In genomic region chr4:181046809-181047208, GRCh38 we compare ENCODE assay signal across 22 cellular contexts.
"Had no signal": no experiment of that assay in that cellular context is flagged by ENCODE, and none has a peak within 500 bp of the region (broad histone marks: within the 10 kb centered on the region; RNA-seq: fewer than 3 reads in every experiment).

No MANE protein-coding gene starts in this region.

- H3K27ac ChIP-seq: adrenal gland, SK-N-MC, WERI-Rb-1 had no signal

- H3K4me1 Mint-ChIP-seq: activated naive CD8-positive, alpha-beta T cell treated with anti-CD3 and anti-CD28 coated beads, Interleukin-2, amount 10 ng/mL, durations not matched to agents 7 days and 5 days; T-cell had no signal

- H3K9me3 Mint-ChIP-seq: activated naive CD8-positive, alpha-beta T cell treated with anti-CD3 and anti-CD28 coated beads, Interleukin-2, amount 10 ng/mL, durations not matched to agents 7 days and 5 days had no signal

- H3K36me3 Mint-ChIP-seq: activated naive CD8-positive, alpha-beta T cell treated with anti-CD3 and anti-CD28 coated beads, Interleukin-2, amount 10 ng/mL, durations not matched to agents 7 days and 5 days; T-cell had no signal

- H3K4me3 ChIP-seq: adrenal gland, SK-N-MC had no signal

- H3K27me3 Mint-ChIP-seq: activated CD8-positive, alpha-beta T cell treated with anti-CD3 and anti-CD28 coated beads for 36 hours; activated naive CD8-positive, alpha-beta T cell treated with anti-CD3 and anti-CD28 coated beads, Interleukin-2, amount 10 ng/mL, durations not matched to agents 7 days and 5 days; T-cell had no signal

- H3K4me1 ChIP-seq: adrenal gland had no signal

- H3K27me3 ChIP-seq: adrenal gland had no signal

- H3K36me3 ChIP-seq: adrenal gland, WERI-Rb-1 had no signal

- DNase-seq: activated CD4-positive, alpha-beta T cell treated with anti-CD3 and anti-CD28 coated beads for 4 hours; activated CD8-positive, alpha-beta memory T cell treated with anti-CD3 and anti-CD28 coated beads, Interleukin-2, amount 50 U/mL, for 48 hours; activated CD8-positive, alpha-beta T cell treated with anti-CD3 and anti-CD28 coated beads for 36 hours; activated naive CD4-positive, alpha-beta T cell treated with anti-CD3 and anti-CD28 coated beads, Interleukin-2, amount 50 U/mL, for 16 hours; activated naive CD8-positive, alpha-beta T cell treated with anti-CD3 and anti-CD28 coated beads, Interleukin-2, amount 10 ng/mL, durations not matched to agents 7 days and 5 days; activated T-cell treated with anti-CD3 and anti-CD28 coated beads, Interleukin-2, amount 50 U/mL, for 1 hour; adrenal gland; anterior cingulate cortex; Karpas-422; NCI-H1105 treated with DMSO at 0.1 percent for 48 hours; NCI-H1436 treated with DMSO at 0.1 percent for 48 hours; NCI-H187; NCI-H2171; NCI-H226; NCI-H526; NCI-H774; OCI-M1; RPMI8226; T-cell; T-helper 2 cell; WERI-Rb-1 had no signal

- H3K9me3 ChIP-seq: adrenal gland had no signal

- H3K27ac Mint-ChIP-seq: activated CD8-positive, alpha-beta T cell treated with anti-CD3 and anti-CD28 coated beads for 36 hours; activated naive CD8-positive, alpha-beta T cell treated with anti-CD3 and anti-CD28 coated beads, Interleukin-2, amount 10 ng/mL, durations not matched to agents 7 days and 5 days; T-cell had no signal

- H3K4me3 Mint-ChIP-seq: activated CD8-positive, alpha-beta T cell treated with anti-CD3 and anti-CD28 coated beads for 36 hours; activated naive CD8-positive, alpha-beta T cell treated with anti-CD3 and anti-CD28 coated beads, Interleukin-2, amount 10 ng/mL, durations not matched to agents 7 days and 5 days; T-cell had no signal
